In genomic region chr16:20268409-20268808, GRCh38 we compare ENCODE assay signal across 1 cellular context.
A peak's percentile ranks its signal among the peaks of the same experiment; 100 is the strongest.
TF ChIP-seq lines count a peak whose summit lies in the region.

No MANE protein-coding gene starts in this region.

TF ChIP-seq in H1, 55 proteins besides CTCF, POLR2A, EP300 and RAD21:
- TF ChIP-seq TEAD4 (IDR thresholded peaks at IDR 0.05; ENCODE audit: low read depth, low read length): no peak
- peak; percentile 32; the same call in 1 of the 2 replicates for TF ChIP-seq BACH1 (IDR thresholded peaks at IDR 0.05; ENCODE audit: low read length)
